In the genomic region with DNA sequence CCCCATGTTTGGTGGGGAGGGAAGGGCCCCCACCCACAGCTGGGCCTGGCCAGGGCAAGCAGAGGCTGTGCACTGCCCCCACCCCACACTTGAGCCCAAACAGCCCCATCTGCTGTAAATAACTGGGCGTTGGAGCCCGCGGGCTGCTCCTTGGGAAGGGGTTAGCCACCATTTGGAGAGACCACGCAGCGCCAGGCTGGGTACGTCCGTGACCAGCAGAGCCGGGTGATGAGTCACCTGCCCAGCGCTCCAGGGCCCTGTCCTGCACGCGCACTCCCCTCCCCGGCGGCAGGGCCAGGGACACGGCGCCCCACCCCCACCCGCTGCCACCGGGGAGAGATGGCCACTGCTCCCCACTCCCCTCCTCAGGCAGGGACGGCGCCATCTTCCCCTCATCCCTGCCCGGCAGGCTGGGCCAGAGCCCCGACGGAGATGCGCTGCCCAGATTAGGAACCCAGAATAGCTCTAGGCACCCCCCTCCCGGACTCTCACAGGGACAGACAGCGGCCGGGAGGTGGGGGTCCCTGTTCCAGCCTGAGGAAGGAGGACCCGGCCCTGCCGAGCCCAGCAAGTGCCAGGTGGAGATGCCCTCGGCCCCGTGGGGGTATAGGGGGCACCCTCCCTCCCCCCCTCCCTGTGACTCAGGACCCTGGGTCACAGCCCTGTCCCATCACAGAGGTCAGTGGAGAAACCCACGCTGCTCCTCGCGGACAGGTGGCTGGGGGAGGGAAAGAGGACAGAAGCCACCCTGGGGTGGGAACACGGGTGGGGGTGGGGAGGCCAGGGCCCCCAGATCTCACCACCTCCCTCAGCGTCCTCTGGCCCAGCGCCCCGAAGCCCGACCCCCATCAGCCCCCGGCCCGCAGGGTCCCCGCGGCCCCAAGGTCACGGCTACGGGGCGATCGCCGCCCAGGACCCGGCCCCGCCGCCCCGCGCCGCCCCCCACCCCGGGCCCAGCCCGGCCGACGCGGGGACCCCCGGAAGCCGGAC, we compare ENCODE assay signal across 9 cellular contexts. TPM values are rescaled to one million over a fixed set of nuclear protein-coding genes. Genes with fewer than 3 reads are reported as not detected.
A peak's percentile ranks its signal among the peaks of the same experiment; 100 is the strongest.
DNase-seq lines count a peak whose midpoint lies in the region; ATAC-seq and TF ChIP-seq lines count a peak whose summit lies in the region.
"Had no signal": no experiment of that assay in that cellular context is flagged by ENCODE, and none has a peak within 500 bp of the region (broad histone marks: within the 10 kb centered on the region; RNA-seq: fewer than 3 reads in every experiment).

No MANE protein-coding gene starts in this region.

- H3K27me3 ChIP-seq in thoracic aorta (replicated peaks; ENCODE audit: insufficient read depth): no peaks in the 10 kb centered on the region

- H3K9me3 Mint-ChIP-seq in activated B cell treated with CpG ODN at 0.5 μM for 24 hours: no peaks in the 10 kb centered on the region
- H3K9me3 Mint-ChIP-seq: activated naive CD4-positive, alpha-beta T cell treated with anti-CD3 and anti-CD28 coated beads, Interleukin-2, amount 50 U/mL, for 24 hours had no signal

- TF ChIP-seq CTCF in activated B cell treated with CpG ODN at 0.5 μM for 24 hours (IDR thresholded peaks at IDR 0.05): no peak
- no peak for TF ChIP-seq CTCF in thoracic aorta (IDR thresholded peaks at IDR 0.05)

- POLR2A ChIA-PET in activated B cell treated with CpG ODN at 0.5 μM for 24 hours (lab: Charles Lee): interaction anchor here (2.8 kb wide), 1 partner anchor 22 kb away, joined by 21 read pairs; the partner anchor contains the start of gene PPDPF

- no peaks in the 10 kb centered on the region for H3K9me3 ChIP-seq in thoracic aorta

- H3K4me3 ChIP-seq in iPS-11a (ENCODE audit: low read depth, low read length) (peak overlapping the region; percentile 10), thoracic aorta (peak overlapping the region; percentile 65)

- DNase-seq in NCI-H748 (lab: John Stamatoyannopoulos, UW; ENCODE audit: unreplicated experiment) (peak; percentile 42), NCI-H748 treated with DMSO at 0.1 percent for 48 hours (lab: John Stamatoyannopoulos, UW) (no peak), activated B cell treated with CpG ODN at 0.5 μM for 24 hours (no peak), thoracic aorta (ENCODE audit: low spot score) (no peak), 8988T (no peak)
- DNase-seq in activated CD4-positive, alpha-beta T cell treated with anti-CD3 and anti-CD28 coated beads, Interleukin-2, amount 50 U/mL, for 1 hour: no peak
- no peak for DNase-seq in activated CD4-positive, alpha-beta T cell treated with anti-CD3 and anti-CD28 coated beads for 4 hours

- no peaks in the 10 kb centered on the region for H3K36me3 Mint-ChIP-seq in activated B cell treated with CpG ODN at 0.5 μM for 24 hours (ENCODE audit: low read depth)
- H3K36me3 Mint-ChIP-seq: activated naive CD4-positive, alpha-beta T cell treated with anti-CD3 and anti-CD28 coated beads, Interleukin-2, amount 50 U/mL, for 24 hours had no signal

- peaks cover 4% of the 10 kb centered on the region for H3K4me1 Mint-ChIP-seq in activated B cell treated with CpG ODN at 0.5 μM for 24 hours

- ATAC-seq in activated B cell treated with CpG ODN at 0.5 μM for 24 hours (ENCODE audit: low read depth) (no peak), thoracic aorta (ENCODE audit: insufficient number of reproducible peaks, low FRiP score, low read depth) (no peak)

- H3K4me3 Mint-ChIP-seq in activated B cell treated with CpG ODN at 0.5 μM for 24 hours: peak overlapping the region; percentile 56

- H3K4me1 ChIP-seq in thoracic aorta (ENCODE audit: control insufficient read depth in 1 of 2, low read depth in 2 of 2): peaks cover 5 to 24% of the 10 kb centered on the region in 2 donors

- no peak overlapping the region for H3K27ac ChIP-seq in thoracic aorta

- CTCF ChIA-PET in activated B cell treated with CpG ODN at 0.5 μM for 24 hours (lab: Charles Lee): interaction anchor here (2.3 kb wide), 1 partner anchor 475 kb away, joined by 12 read pairs; no protein-coding TSS in a partner anchor

- H3K27me3 Mint-ChIP-seq in activated B cell treated with CpG ODN at 0.5 μM for 24 hours: peaks cover 10% of the 10 kb centered on the region

- H3K36me3 ChIP-seq in thoracic aorta: no peaks in the 10 kb centered on the region

- intact Hi-C loops in activated B cell treated with CpG ODN at 0.5 μM for 24 hours (cut with micrococcal nuclease): loop anchor here (5.0 kb wide), 1 partner anchor 624 kb away; no protein-coding TSS in a partner anchor

- H3K27ac Mint-ChIP-seq in activated B cell treated with CpG ODN at 0.5 μM for 24 hours: no peak overlapping the region
- H3K27ac Mint-ChIP-seq: activated naive CD4-positive, alpha-beta T cell treated with anti-CD3 and anti-CD28 coated beads, Interleukin-2, amount 50 U/mL, for 24 hours had no signal

RNA-seq across cellular contexts. Expression of gene EEF1A2, which starts 0.6 kb away (rescaled TPM):
- total RNA-seq in activated B cell treated with CpG ODN at 0.5 μM for 24 hours (1.2 and 1.6 TPM in 2 replicates), thoracic aorta (1 to 10 TPM in 1 of 2 donors, not detected in 1; 2.4 TPM)

RNA-seq across cellular contexts. Expression of gene PPDPF, which starts 22.3 kb away (rescaled TPM):
- total RNA-seq in activated B cell treated with CpG ODN at 0.5 μM for 24 hours: 170 and 172 TPM in 2 replicates
- total RNA-seq in thoracic aorta: 100 to 1,000 TPM; 105 to 197 TPM

RNA-seq across cellular contexts. Expression of gene KCNQ2, which starts 25.8 kb away (rescaled TPM):
- total RNA-seq in activated B cell treated with CpG ODN at 0.5 μM for 24 hours (not detected in 2 replicates), thoracic aorta (not detected)

RNA-seq across cellular contexts. Expression of gene PTK6, which starts 38.9 kb away (rescaled TPM):
- total RNA-seq in activated B cell treated with CpG ODN at 0.5 μM for 24 hours: 0.49 and 0.69 TPM in 2 replicates
- total RNA-seq in thoracic aorta: under 1 TPM in 1 of 2 donors, not detected in 1; 0.56 TPM

RNA-seq across cellular contexts. Expression of gene SRMS, which starts 49.3 kb away (rescaled TPM):
- 0.16 TPM in 1 of 2 replicates, not detected in the other for total RNA-seq in activated B cell treated with CpG ODN at 0.5 μM for 24 hours
- not detected for total RNA-seq in thoracic aorta
